Comparison of ENCODE assay signal across 30 cellular contexts in the genomic region with DNA sequence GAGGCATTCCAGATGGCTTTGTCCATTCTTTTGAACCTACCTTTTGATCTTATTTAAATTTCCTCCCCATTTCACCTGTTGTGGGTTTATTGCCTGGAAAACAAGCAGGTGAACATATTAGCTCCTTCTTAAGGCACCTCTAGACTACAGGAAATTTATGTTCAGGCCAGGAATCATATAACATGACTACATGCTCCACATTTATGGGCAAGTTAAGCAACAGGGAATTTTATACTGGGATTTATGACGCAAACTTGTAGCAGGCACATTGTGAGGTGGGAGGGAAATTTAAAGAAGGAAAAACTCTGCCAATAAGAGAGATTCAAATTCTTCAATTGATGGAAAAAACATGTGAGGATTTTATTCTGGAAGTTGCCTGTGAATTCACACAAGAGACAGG.
"Had no signal": no experiment of that assay in that cellular context is flagged by ENCODE, and none has a peak within 500 bp of the region (broad histone marks: within the 10 kb centered on the region; RNA-seq: fewer than 3 reads in every experiment).

No MANE protein-coding gene starts in this region.

- ATAC-seq: naive thymus-derived CD8-positive, alpha-beta T cell; natural killer cell treated with Interleukin-12 subunit alpha and Interleukin-12 subunit beta and Interleukin-15 and Interleukin-18, amount 100 ng/mL, for 72 hours; psoas muscle; right cardiac atrium; right lobe of liver; stimulated activated memory B cell treated with anti-CD40 and anti-IgM and Interleukin-4, amounts not matched to agents 10 μg/mL and 1 μg/mL and 100 μg/mL, for 72 hours; stimulated activated naive CD8-positive, alpha-beta T cell treated with anti-CD3 and anti-CD28 coated beads, Interleukin-15, amount 100 ng/mL, for 72 hours; stimulated activated naive CD8-positive, alpha-beta T cell treated with anti-CD3 and anti-CD28 coated beads, Interleukin-15, Interleukin-2, amounts not matched to agents 100 U/mL and 50 U/mL, for 24 hours; upper lobe of right lung had no signal

- H3K27ac Mint-ChIP-seq: naive thymus-derived CD8-positive, alpha-beta T cell; natural killer cell treated with Interleukin-12 subunit alpha and Interleukin-12 subunit beta and Interleukin-15 and Interleukin-18, amount 100 ng/mL, for 72 hours; neural progenitor cell; progenitor cell of endocrine pancreas; stimulated activated memory B cell treated with anti-CD40 and anti-IgM and Interleukin-4, amounts not matched to agents 10 μg/mL and 1 μg/mL and 100 μg/mL, for 72 hours; stimulated activated naive CD8-positive, alpha-beta T cell treated with anti-CD3 and anti-CD28 coated beads, Interleukin-15, amount 100 ng/mL, for 72 hours; type B pancreatic cell had no signal

- H3K9me3 ChIP-seq: ovary, psoas muscle, right lobe of liver, sigmoid colon, suprapubic skin, testis, tibial artery, transverse colon, upper lobe of right lung, uterus had no signal

- H3K4me3 ChIP-seq: neural progenitor cell, ovary, psoas muscle, right lobe of liver, sigmoid colon, suprapubic skin, testis, tibial artery, transverse colon, upper lobe of right lung, uterus had no signal

- DNase-seq: naive thymus-derived CD8-positive, alpha-beta T cell; occipital lobe; ovary; posterior cingulate gyrus; psoas muscle; right cardiac atrium; right lobe of liver; sigmoid colon; small intestine; stimulated activated CD4-positive, alpha-beta T cell treated with anti-CD3 and anti-CD28 coated beads, Interleukin-15, amount 100 ng/mL, for 24 hours; stimulated activated CD4-positive, alpha-beta T cell treated with anti-CD3 and anti-CD28 coated beads, Interleukin-2, amount 100 ng/mL, for 24 hours; stimulated activated CD4-positive, alpha-beta T cell treated with anti-CD3 and anti-CD28 coated beads, Interleukin-4, amount 100 ng/mL, for 1 hour; stimulated activated CD4-positive, alpha-beta T cell treated with anti-CD3 and anti-CD28 coated beads, Interleukin-4, amount 100 ng/mL, for 4 hours; stimulated activated CD8-positive, alpha-beta memory T cell treated with anti-CD3 and anti-CD28 coated beads, Interleukin-4, amount 100 ng/mL, for 48 hours; stimulated activated naive CD4-positive, alpha-beta T cell; stimulated activated naive CD8-positive, alpha-beta T cell treated with anti-CD3 and anti-CD28 coated beads, Interleukin-15, amount 100 ng/mL, for 72 hours; stimulated activated naive CD8-positive, alpha-beta T cell treated with anti-CD3 and anti-CD28 coated beads, Interleukin-15, Interleukin-2, amounts not matched to agents 100 U/mL and 50 U/mL, for 24 hours; substantia nigra; testis; tibial artery; transverse colon; upper lobe of right lung; uterus had no signal

- H3K9me3 Mint-ChIP-seq: naive thymus-derived CD8-positive, alpha-beta T cell; natural killer cell treated with Interleukin-12 subunit alpha and Interleukin-12 subunit beta and Interleukin-15 and Interleukin-18, amount 100 ng/mL, for 72 hours; neural progenitor cell; stimulated activated memory B cell treated with anti-CD40 and anti-IgM and Interleukin-4, amounts not matched to agents 10 μg/mL and 1 μg/mL and 100 μg/mL, for 72 hours; stimulated activated naive CD8-positive, alpha-beta T cell treated with anti-CD3 and anti-CD28 coated beads, Interleukin-15, amount 100 ng/mL, for 72 hours; type B pancreatic cell had no signal

- H3K4me3 Mint-ChIP-seq: naive thymus-derived CD8-positive, alpha-beta T cell; natural killer cell treated with Interleukin-12 subunit alpha and Interleukin-12 subunit beta and Interleukin-15 and Interleukin-18, amount 100 ng/mL, for 72 hours; neural progenitor cell; stimulated activated memory B cell treated with anti-CD40 and anti-IgM and Interleukin-4, amounts not matched to agents 10 μg/mL and 1 μg/mL and 100 μg/mL, for 72 hours; stimulated activated naive CD8-positive, alpha-beta T cell treated with anti-CD3 and anti-CD28 coated beads, Interleukin-15, amount 100 ng/mL, for 72 hours; type B pancreatic cell had no signal

- H3K36me3 Mint-ChIP-seq: naive thymus-derived CD8-positive, alpha-beta T cell; natural killer cell treated with Interleukin-12 subunit alpha and Interleukin-12 subunit beta and Interleukin-15 and Interleukin-18, amount 100 ng/mL, for 72 hours; neural progenitor cell; stimulated activated memory B cell treated with anti-CD40 and anti-IgM and Interleukin-4, amounts not matched to agents 10 μg/mL and 1 μg/mL and 100 μg/mL, for 72 hours; type B pancreatic cell had no signal

- H3K4me1 ChIP-seq: neural progenitor cell, parathyroid adenoma, psoas muscle, right lobe of liver, sigmoid colon, suprapubic skin, testis, upper lobe of right lung had no signal

- H3K4me1 Mint-ChIP-seq: naive thymus-derived CD8-positive, alpha-beta T cell; neural progenitor cell; stimulated activated memory B cell treated with anti-CD40 and anti-IgM and Interleukin-4, amounts not matched to agents 10 μg/mL and 1 μg/mL and 100 μg/mL, for 72 hours; stimulated activated naive CD8-positive, alpha-beta T cell treated with anti-CD3 and anti-CD28 coated beads, Interleukin-15, amount 100 ng/mL, for 72 hours had no signal

- H3K36me3 ChIP-seq: neural progenitor cell, ovary, right lobe of liver, sigmoid colon, suprapubic skin, tibial artery, transverse colon, upper lobe of right lung, uterus had no signal
